Comparison of ENCODE assay signal across 8 cellular contexts in genomic region chr20:40990542-40991120, GRCh38. TPM values are rescaled to one million over a fixed set of nuclear protein-coding genes. Genes with fewer than 3 reads are reported as not detected.
DNase-seq lines count a peak whose midpoint lies in the region; ATAC-seq and TF ChIP-seq lines count a peak whose summit lies in the region.

No MANE protein-coding gene starts in this region.

- POLR2A ChIA-PET in CD8-positive, alpha-beta T cell (lab: Charles Lee), result interaction anchor here (1.1 to 2.2 kb wide), 5 partner anchors 17 to 105 kb away, joined by 3 to 12 read pairs (median 5); partner anchors contain the start of gene TOP1
- POLR2A ChIA-PET in activated CD8-positive, alpha-beta T cell treated with anti-CD3 and anti-CD28 coated beads, Interleukin-2, amount 10 ng/mL, durations not matched to agents 7 days and 5 days (lab: Charles Lee), result interaction anchor here (0.9 to 2.2 kb wide), 11 partner anchors 15 to 168 kb away, joined by 3 to 10 read pairs (median 4); no protein-coding TSS in a partner anchor

- no peaks in the 10 kb centered on the region for H3K36me3 ChIP-seq in CD8-positive, alpha-beta T cell (ENCODE audit: insufficient read depth, low read length)
- no peaks in the 10 kb centered on the region for H3K36me3 ChIP-seq in effector memory CD4-positive, alpha-beta T cell (ENCODE audit: control insufficient read depth, insufficient read depth, low read length)

- H3K9me3 Mint-ChIP-seq in CD8-positive, alpha-beta T cell, result no peaks in the 10 kb centered on the region
- H3K9me3 Mint-ChIP-seq in activated CD8-positive, alpha-beta T cell treated with anti-CD3 and anti-CD28 coated beads, Interleukin-2, amount 10 ng/mL, durations not matched to agents 7 days and 5 days (ENCODE audit: insufficient read depth), result no peaks in the 10 kb centered on the region
- H3K9me3 Mint-ChIP-seq in mesothelial cell of epicardium, result peaks cover under 1% of the 10 kb centered on the region

- H3K27me3 ChIP-seq in CD8-positive, alpha-beta T cell (ENCODE audit: insufficient read depth, low read length), result no peaks in the 10 kb centered on the region
- H3K27me3 ChIP-seq in effector memory CD4-positive, alpha-beta T cell (replicated peaks; ENCODE audit: control insufficient read depth, insufficient read depth, low read length, poor library complexity, severe bottlenecking), result no peaks in the 10 kb centered on the region

- H3K9me3 ChIP-seq in CD8-positive, alpha-beta T cell (ENCODE audit: low read length), result no peaks in the 10 kb centered on the region
- H3K9me3 ChIP-seq in effector memory CD4-positive, alpha-beta T cell (ENCODE audit: control insufficient read depth, low read length), result no peaks in the 10 kb centered on the region

- peak; percentile 35 to 76 (median 62) for DNase-seq in CD8-positive, alpha-beta T cell
- DNase-seq in GM20000 (ENCODE audit: low spot score) (peak; percentile 72), HPDE6-E6E7 (ENCODE audit: extremely low spot score) (peak; percentile 99), NOMO-1 (lab: John Stamatoyannopoulos, UW; ENCODE audit: unreplicated experiment in 2 of 2) (peak; percentile 78 to 84), mesothelial cell of epicardium (ENCODE audit: low spot score in 2 of 2, unreplicated experiment in 2 of 2) (peak; percentile 31 to 76)
- peak; percentile 85 for DNase-seq in activated CD8-positive, alpha-beta T cell treated with anti-CD3 and anti-CD28 coated beads, Interleukin-2, amount 10 ng/mL, durations not matched to agents 7 days and 5 days
- peak; percentile 32 to 34 (median 34) for DNase-seq in effector memory CD4-positive, alpha-beta T cell
- DNase-seq in stimulated activated CD8-positive, alpha-beta memory T cell treated with anti-CD3 and anti-CD28 coated beads, Interleukin-4, amount 100 ng/mL, for 24 hours (ENCODE audit: low read depth), result peak; percentile 42

- peaks cover 36% of the 10 kb centered on the region for H3K4me1 Mint-ChIP-seq in CD8-positive, alpha-beta T cell (ENCODE audit: low read depth)
- H3K4me1 Mint-ChIP-seq in activated CD8-positive, alpha-beta T cell treated with anti-CD3 and anti-CD28 coated beads, Interleukin-2, amount 10 ng/mL, durations not matched to agents 7 days and 5 days (ENCODE audit: low read depth), result peaks cover 55% of the 10 kb centered on the region
- H3K4me1 Mint-ChIP-seq in mesothelial cell of epicardium, result peaks cover 8% of the 10 kb centered on the region

- H3K4me3 ChIP-seq in CD8-positive, alpha-beta T cell (ENCODE audit: low read depth, low read length), result no peak overlapping the region
- no peak overlapping the region for H3K4me3 ChIP-seq in effector memory CD4-positive, alpha-beta T cell (ENCODE audit: insufficient read depth, low read depth, low read length, poor library complexity, severe bottlenecking)

- TF ChIP-seq CTCF in CD8-positive, alpha-beta T cell (IDR thresholded peaks at IDR 0.05), result peak; percentile 74
- TF ChIP-seq CTCF in GM20000 (IDR thresholded peaks at IDR 0.05; ENCODE audit: extremely low read depth, missing control alignments) (peak; percentile 83), mesothelial cell of epicardium (IDR thresholded peaks at IDR 0.05; ENCODE audit: unreplicated experiment) (peak; percentile 41)

- no peaks in the 10 kb centered on the region for H3K27me3 Mint-ChIP-seq in CD8-positive, alpha-beta T cell (ENCODE audit: low read depth)
- H3K27me3 Mint-ChIP-seq in activated CD8-positive, alpha-beta T cell treated with anti-CD3 and anti-CD28 coated beads, Interleukin-2, amount 10 ng/mL, durations not matched to agents 7 days and 5 days (ENCODE audit: low read depth), result no peaks in the 10 kb centered on the region
- no peaks in the 10 kb centered on the region for H3K27me3 Mint-ChIP-seq in mesothelial cell of epicardium (ENCODE audit: low read depth)

- H3K27ac Mint-ChIP-seq in CD8-positive, alpha-beta T cell, result no peak overlapping the region
- H3K27ac Mint-ChIP-seq in activated CD8-positive, alpha-beta T cell treated with anti-CD3 and anti-CD28 coated beads, Interleukin-2, amount 10 ng/mL, durations not matched to agents 7 days and 5 days, result peak overlapping the region; percentile 85
- H3K27ac Mint-ChIP-seq in mesothelial cell of epicardium, result no peak overlapping the region

- ATAC-seq in CD8-positive, alpha-beta T cell, result peak; percentile 81
- ATAC-seq in activated CD8-positive, alpha-beta T cell treated with anti-CD3 and anti-CD28 coated beads, Interleukin-2, amount 10 ng/mL, durations not matched to agents 7 days and 5 days, result peak; percentile 90

- no peaks in the 10 kb centered on the region for H3K36me3 Mint-ChIP-seq in CD8-positive, alpha-beta T cell
- H3K36me3 Mint-ChIP-seq in activated CD8-positive, alpha-beta T cell treated with anti-CD3 and anti-CD28 coated beads, Interleukin-2, amount 10 ng/mL, durations not matched to agents 7 days and 5 days (ENCODE audit: low read depth), result peaks cover 6% of the 10 kb centered on the region
- no peaks in the 10 kb centered on the region for H3K36me3 Mint-ChIP-seq in mesothelial cell of epicardium

- no peak overlapping the region for H3K4me3 Mint-ChIP-seq in CD8-positive, alpha-beta T cell
- H3K4me3 Mint-ChIP-seq in activated CD8-positive, alpha-beta T cell treated with anti-CD3 and anti-CD28 coated beads, Interleukin-2, amount 10 ng/mL, durations not matched to agents 7 days and 5 days, result peak overlapping the region; percentile 15
- no peak overlapping the region for H3K4me3 Mint-ChIP-seq in mesothelial cell of epicardium

- intact Hi-C loops in CD8-positive, alpha-beta T cell (cut with DNase I, micrococcal nuclease), result loop anchor here (1.0 to 5.0 kb wide), 6 partner anchors 22 to 105 kb away; partner anchors contain the start of gene TOP1 (in 2 of the 2)

- peaks cover 30% of the 10 kb centered on the region for H3K4me1 ChIP-seq in CD8-positive, alpha-beta T cell (ENCODE audit: insufficient read depth, low read length)
- peaks cover 21% of the 10 kb centered on the region for H3K4me1 ChIP-seq in effector memory CD4-positive, alpha-beta T cell (ENCODE audit: control insufficient read depth, insufficient read depth, low read length, poor library complexity, severe bottlenecking)

- CTCF ChIA-PET in CD8-positive, alpha-beta T cell (lab: Charles Lee), result interaction anchor here (0.6 to 8.5 kb wide), 45 partner anchors 8 to 353 kb away, joined by 3 to 183 read pairs (median 6); partner anchors contain the start of gene TOP1
- CTCF ChIA-PET in activated CD8-positive, alpha-beta T cell treated with anti-CD3 and anti-CD28 coated beads, Interleukin-2, amount 10 ng/mL, durations not matched to agents 7 days and 5 days (lab: Charles Lee), result interaction anchor here (0.6 to 9.0 kb wide), 42 partner anchors 8 to 349 kb away, joined by 3 to 225 read pairs (median 10); partner anchors contain the start of gene TOP1

- H3K27ac ChIP-seq in CD8-positive, alpha-beta T cell (ENCODE audit: low read depth, low read length), result no peak overlapping the region
- no peak overlapping the region for H3K27ac ChIP-seq in effector memory CD4-positive, alpha-beta T cell (ENCODE audit: insufficient read depth, low read length, poor library complexity, severe bottlenecking)

RNA-seq across cellular contexts. Expression of gene TOP1, which starts 38.0 kb away (rescaled TPM):
- 10 to 100 TPM; 58.5 to 61.1 TPM for total RNA-seq in CD8-positive, alpha-beta T cell
- total RNA-seq in activated CD8-positive, alpha-beta T cell treated with anti-CD3 and anti-CD28 coated beads, Interleukin-2, amount 10 ng/mL, durations not matched to agents 7 days and 5 days, result 10 to 100 TPM; 89.1 to 91.5 TPM
- 76.0 to 78.6 TPM (median 76.7 TPM) in 3 replicates for total RNA-seq in mesothelial cell of epicardium

Comparison
In these comparisons a context has a peak if more than half of its experiments do, and no peak if none do; other contexts are left out.
1. DNase-seq: peak in every context shown above with its lines; median percentile 99 in HPDE6-E6E7; 85 in activated CD8-positive, alpha-beta T cell treated with anti-CD3 and anti-CD28 coated beads, Interleukin-2, amount 10 ng/mL, durations not matched to agents 7 days and 5 days; 81 in NOMO-1; 72 in GM20000; 62 in CD8-positive, alpha-beta T cell; 54 in mesothelial cell of epicardium; 42 in stimulated activated CD8-positive, alpha-beta memory T cell treated with anti-CD3 and anti-CD28 coated beads, Interleukin-4, amount 100 ng/mL, for 24 hours; 34 in effector memory CD4-positive, alpha-beta T cell.